2 cellular contexts compared by ENCODE assay signal in genomic region chr5:143311428-143311827, GRCh38.
A peak's percentile ranks its signal among the peaks of the same experiment; 100 is the strongest.
TF ChIP-seq lines count a peak whose summit lies in the region.

No MANE protein-coding gene starts in this region.

TF ChIP-seq in IMR-90, 13 proteins besides CTCF, POLR2A, EP300 and RAD21:
- TF ChIP-seq BHLHE40 (IDR thresholded peaks at IDR 0.05; ENCODE audit: low read depth, low read length): no peak
- peak; percentile 48; the same call in 1 of the 2 replicates for TF ChIP-seq FOS (IDR thresholded peaks at IDR 0.05; ENCODE audit: low read depth, low read length)
- no peak for TF ChIP-seq MAZ (IDR thresholded peaks at IDR 0.05; ENCODE audit: borderline replicate concordance, low read depth, low read length)
- TF ChIP-seq CEBPB (IDR thresholded peaks at IDR 0.05; ENCODE audit: low read depth, low read length): peak; percentile 92
- no peak for TF ChIP-seq ELK1 (IDR thresholded peaks at IDR 0.05; ENCODE audit: borderline replicate concordance, low read depth, low read length)
- TF ChIP-seq MAFK (IDR thresholded peaks at IDR 0.05; ENCODE audit: low read depth, low read length): no peak
- no peak for TF ChIP-seq RFX5 (IDR thresholded peaks at IDR 0.05; ENCODE audit: low read depth, low read length)
- TF ChIP-seq SMC3 (IDR thresholded peaks at IDR 0.05; ENCODE audit: low read depth, low read length): no peak

TF ChIP-seq in GM12878, 131 proteins besides CTCF, POLR2A, EP300 and RAD21:
- TF ChIP-seq CEBPZ (IDR thresholded peaks at IDR 0.05; ENCODE audit: low read depth, low read length) (no peak), ZNF24 (IDR thresholded peaks at IDR 0.05) (0 out of 2 replicates have a peak, but pooled peaks have one; percentile 62)
